1 cellular context compared by ENCODE assay signal in genomic region chr3:4492240-4493007, GRCh38.
A peak's percentile ranks its signal among the peaks of the same experiment; 100 is the strongest.
TF ChIP-seq lines count a peak whose summit lies in the region.

No MANE protein-coding gene starts in this region.

TF ChIP-seq in HepG2, 621 proteins besides CTCF, POLR2A, EP300 and RAD21 (continued from another document and continues in another):
- TF ChIP-seq SKI (IDR thresholded peaks at IDR 0.05; ENCODE audit: partially characterized antibody) (no peak), ATM (IDR thresholded peaks at IDR 0.05; ENCODE audit: borderline replicate concordance) (no peak), ZMYM4 (CRISPR knock-in tag; IDR thresholded peaks at IDR 0.05) (no peak), BCLAF1 (IDR thresholded peaks at IDR 0.05) (no peak), SCMH1 (CRISPR knock-in tag; IDR thresholded peaks at IDR 0.05; ENCODE audit: borderline replicate concordance) (no peak), ZFP36 (IDR thresholded peaks at IDR 0.05; ENCODE audit: borderline replicate concordance, low read depth, low read length, partially characterized antibody) (no peak), ZFP82 (CRISPR knock-in tag; IDR thresholded peaks at IDR 0.05; ENCODE audit: borderline replicate concordance) (no peak), KLF13 (CRISPR knock-in tag; IDR thresholded peaks at IDR 0.05) (0 out of 2 replicates have a peak, but pooled peaks have one; percentile 66), HMGXB3 (CRISPR knock-in tag; IDR thresholded peaks at IDR 0.05; ENCODE audit: borderline replicate concordance) (no peak), SP5 (CRISPR knock-in tag; IDR thresholded peaks at IDR 0.05; ENCODE audit: borderline replicate concordance, low read depth) (peak; percentile 31; the same call in 1 of the 2 replicates), KLF12 (CRISPR knock-in tag; IDR thresholded peaks at IDR 0.05; ENCODE audit: borderline replicate concordance) (no peak), BHLHE40 (IDR thresholded peaks at IDR 0.05; ENCODE audit: low read length) (peak; percentile 66; the same call in 1 of the 2 replicates), ZKSCAN5 (CRISPR knock-in tag; IDR thresholded peaks at IDR 0.05) (no peak), HMGA1 (CRISPR knock-in tag; conservative IDR thresholded peaks at IDR 0.05) (no peak), TAF15 (IDR thresholded peaks at IDR 0.05; ENCODE audit: low read depth, low read length, poor library complexity, severe bottlenecking) (no peak), ZNF598 (CRISPR knock-in tag; IDR thresholded peaks at IDR 0.05; ENCODE audit: borderline replicate concordance) (0 out of 2 replicates have a peak, but pooled peaks have one; percentile 7), ZNF597 (CRISPR knock-in tag; IDR thresholded peaks at IDR 0.05) (no peak)
- TF ChIP-seq, protein P1, sequence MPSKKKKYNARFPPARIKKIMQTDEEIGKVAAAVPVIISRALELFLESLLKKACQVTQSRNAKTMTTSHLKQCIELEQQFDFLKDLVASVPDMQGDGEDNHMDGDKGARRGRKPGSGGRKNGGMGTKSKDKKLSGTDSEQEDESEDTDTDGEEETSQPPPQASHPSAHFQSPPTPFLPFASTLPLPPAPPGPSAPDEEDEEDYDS (CRISPR knock-in tag; IDR thresholded peaks at IDR 0.05): 0 out of 2 replicates have a peak, but pooled peaks have one; percentile 20
- TF ChIP-seq, protein P2, sequence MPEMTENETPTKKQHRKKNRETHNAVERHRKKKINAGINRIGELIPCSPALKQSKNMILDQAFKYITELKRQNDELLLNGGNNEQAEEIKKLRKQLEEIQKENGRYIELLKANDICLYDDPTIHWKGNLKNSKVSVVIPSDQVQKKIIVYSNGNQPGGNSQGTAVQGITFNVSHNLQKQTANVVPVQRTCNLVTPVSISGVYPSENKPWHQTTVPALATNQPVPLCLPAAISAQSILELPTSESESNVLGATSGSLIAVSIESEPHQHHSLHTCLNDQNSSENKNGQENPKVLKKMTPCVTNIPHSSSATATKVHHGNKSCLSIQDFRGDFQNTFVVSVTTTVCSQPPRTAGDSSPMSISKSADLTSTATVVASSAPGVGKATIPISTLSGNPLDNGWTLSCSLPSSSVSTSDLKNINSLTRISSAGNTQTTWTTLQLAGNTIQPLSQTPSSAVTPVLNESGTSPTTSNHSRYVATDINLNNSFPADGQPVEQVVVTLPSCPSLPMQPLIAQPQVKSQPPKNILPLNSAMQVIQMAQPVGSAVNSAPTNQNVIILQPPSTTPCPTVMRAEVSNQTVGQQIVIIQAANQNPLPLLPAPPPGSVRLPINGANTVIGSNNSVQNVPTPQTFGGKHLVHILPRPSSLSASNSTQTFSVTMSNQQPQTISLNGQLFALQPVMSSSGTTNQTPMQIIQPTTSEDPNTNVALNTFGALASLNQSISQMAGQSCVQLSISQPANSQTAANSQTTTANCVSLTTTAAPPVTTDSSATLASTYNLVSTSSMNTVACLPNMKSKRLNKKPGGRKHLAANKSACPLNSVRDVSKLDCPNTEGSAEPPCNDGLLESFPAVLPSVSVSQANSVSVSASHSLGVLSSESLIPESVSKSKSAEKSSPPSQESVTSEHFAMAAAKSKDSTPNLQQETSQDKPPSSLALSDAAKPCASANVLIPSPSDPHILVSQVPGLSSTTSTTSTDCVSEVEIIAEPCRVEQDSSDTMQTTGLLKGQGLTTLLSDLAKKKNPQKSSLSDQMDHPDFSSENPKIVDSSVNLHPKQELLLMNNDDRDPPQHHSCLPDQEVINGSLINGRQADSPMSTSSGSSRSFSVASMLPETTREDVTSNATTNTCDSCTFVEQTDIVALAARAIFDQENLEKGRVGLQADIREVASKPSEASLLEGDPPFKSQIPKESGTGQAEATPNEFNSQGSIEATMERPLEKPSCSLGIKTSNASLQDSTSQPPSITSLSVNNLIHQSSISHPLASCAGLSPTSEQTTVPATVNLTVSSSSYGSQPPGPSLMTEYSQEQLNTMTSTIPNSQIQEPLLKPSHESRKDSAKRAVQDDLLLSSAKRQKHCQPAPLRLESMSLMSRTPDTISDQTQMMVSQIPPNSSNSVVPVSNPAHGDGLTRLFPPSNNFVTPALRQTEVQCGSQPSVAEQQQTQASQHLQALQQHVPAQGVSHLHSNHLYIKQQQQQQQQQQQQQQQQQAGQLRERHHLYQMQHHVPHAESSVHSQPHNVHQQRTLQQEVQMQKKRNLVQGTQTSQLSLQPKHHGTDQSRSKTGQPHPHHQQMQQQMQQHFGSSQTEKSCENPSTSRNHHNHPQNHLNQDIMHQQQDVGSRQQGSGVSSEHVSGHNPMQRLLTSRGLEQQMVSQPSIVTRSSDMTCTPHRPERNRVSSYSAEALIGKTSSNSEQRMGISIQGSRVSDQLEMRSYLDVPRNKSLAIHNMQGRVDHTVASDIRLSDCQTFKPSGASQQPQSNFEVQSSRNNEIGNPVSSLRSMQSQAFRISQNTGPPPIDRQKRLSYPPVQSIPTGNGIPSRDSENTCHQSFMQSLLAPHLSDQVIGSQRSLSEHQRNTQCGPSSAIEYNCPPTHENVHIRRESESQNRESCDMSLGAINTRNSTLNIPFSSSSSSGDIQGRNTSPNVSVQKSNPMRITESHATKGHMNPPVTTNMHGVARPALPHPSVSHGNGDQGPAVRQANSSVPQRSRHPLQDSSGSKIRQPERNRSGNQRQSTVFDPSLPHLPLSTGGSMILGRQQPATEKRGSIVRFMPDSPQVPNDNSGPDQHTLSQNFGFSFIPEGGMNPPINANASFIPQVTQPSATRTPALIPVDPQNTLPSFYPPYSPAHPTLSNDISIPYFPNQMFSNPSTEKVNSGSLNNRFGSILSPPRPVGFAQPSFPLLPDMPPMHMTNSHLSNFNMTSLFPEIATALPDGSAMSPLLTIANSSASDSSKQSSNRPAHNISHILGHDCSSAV (CRISPR knock-in tag; IDR thresholded peaks at IDR 0.05; ENCODE audit: borderline replicate concordance): no peak
- TF ChIP-seq, protein P3, sequence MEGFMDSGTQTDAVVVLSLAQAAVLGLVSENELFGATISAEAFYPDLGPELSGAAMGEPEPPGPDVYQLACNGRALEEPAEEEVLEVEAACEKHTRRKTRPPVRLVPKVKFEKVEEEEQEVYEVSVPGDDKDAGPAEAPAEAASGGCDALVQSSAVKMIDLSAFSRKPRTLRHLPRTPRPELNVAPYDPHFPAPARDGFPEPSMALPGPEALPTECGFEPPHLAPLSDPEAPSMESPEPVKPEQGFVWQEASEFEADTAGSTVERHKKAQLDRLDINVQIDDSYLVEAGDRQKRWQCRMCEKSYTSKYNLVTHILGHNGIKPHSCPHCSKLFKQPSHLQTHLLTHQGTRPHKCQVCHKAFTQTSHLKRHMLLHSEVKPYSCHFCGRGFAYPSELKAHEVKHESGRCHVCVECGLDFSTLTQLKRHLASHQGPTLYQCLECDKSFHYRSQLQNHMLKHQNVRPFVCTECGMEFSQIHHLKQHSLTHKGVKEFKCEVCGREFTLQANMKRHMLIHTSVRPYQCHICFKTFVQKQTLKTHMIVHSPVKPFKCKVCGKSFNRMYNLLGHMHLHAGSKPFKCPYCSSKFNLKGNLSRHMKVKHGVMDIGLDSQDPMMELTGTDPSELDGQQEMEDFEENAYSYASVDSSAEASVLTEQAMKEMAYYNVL (CRISPR knock-in tag; IDR thresholded peaks at IDR 0.05; ENCODE audit: borderline replicate concordance): no peak
- TF ChIP-seq, protein P4, sequence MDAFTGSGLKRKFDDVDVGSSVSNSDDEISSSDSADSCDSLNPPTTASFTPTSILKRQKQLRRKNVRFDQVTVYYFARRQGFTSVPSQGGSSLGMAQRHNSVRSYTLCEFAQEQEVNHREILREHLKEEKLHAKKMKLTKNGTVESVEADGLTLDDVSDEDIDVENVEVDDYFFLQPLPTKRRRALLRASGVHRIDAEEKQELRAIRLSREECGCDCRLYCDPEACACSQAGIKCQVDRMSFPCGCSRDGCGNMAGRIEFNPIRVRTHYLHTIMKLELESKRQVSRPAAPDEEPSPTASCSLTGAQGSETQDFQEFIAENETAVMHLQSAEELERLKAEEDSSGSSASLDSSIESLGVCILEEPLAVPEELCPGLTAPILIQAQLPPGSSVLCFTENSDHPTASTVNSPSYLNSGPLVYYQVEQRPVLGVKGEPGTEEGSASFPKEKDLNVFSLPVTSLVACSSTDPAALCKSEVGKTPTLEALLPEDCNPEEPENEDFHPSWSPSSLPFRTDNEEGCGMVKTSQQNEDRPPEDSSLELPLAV (CRISPR knock-in tag; conservative IDR thresholded peaks at IDR 0.05; ENCODE audit: low read depth): no peak
- TF ChIP-seq, protein P5, sequence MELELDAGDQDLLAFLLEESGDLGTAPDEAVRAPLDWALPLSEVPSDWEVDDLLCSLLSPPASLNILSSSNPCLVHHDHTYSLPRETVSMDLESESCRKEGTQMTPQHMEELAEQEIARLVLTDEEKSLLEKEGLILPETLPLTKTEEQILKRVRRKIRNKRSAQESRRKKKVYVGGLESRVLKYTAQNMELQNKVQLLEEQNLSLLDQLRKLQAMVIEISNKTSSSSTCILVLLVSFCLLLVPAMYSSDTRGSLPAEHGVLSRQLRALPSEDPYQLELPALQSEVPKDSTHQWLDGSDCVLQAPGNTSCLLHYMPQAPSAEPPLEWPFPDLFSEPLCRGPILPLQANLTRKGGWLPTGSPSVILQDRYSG (CRISPR knock-in tag; IDR thresholded peaks at IDR 0.05): peak; percentile 34; the same call in 1 of the 2 replicates
